9 cellular contexts compared by ENCODE assay signal in genomic region chr3:105798381-105798934, GRCh38.
A peak's percentile ranks its signal among the peaks of the same experiment; 100 is the strongest.
DNase-seq lines count a peak whose midpoint lies in the region; ATAC-seq lines count a peak whose summit lies in the region.
"Had no signal": no experiment of that assay in that cellular context is flagged by ENCODE, and none has a peak within 500 bp of the region (broad histone marks: within the 10 kb centered on the region; RNA-seq: fewer than 3 reads in every experiment).

No MANE protein-coding gene starts in this region.

- H3K27ac Mint-ChIP-seq in CD8-positive, alpha-beta memory T cell, result peak overlapping the region in 7 of 8 donors; percentile 4 to 72 (median 64)
- peak overlapping the region; percentile 85 for H3K27ac Mint-ChIP-seq in activated naive CD8-positive, alpha-beta T cell

- H3K9me3 ChIP-seq in CD8-positive, alpha-beta memory T cell (ENCODE audit: low read length), result no peaks in the 10 kb centered on the region
- H3K9me3 ChIP-seq: thoracic aorta had no signal

- no peak overlapping the region for H3K4me3 ChIP-seq in CD8-positive, alpha-beta memory T cell (ENCODE audit: low read length)
- H3K4me3 ChIP-seq: thoracic aorta had no signal

- POLR2A ChIA-PET in CD8-positive, alpha-beta memory T cell (lab: Charles Lee), result no interaction called here

- H3K4me3 Mint-ChIP-seq in CD8-positive, alpha-beta memory T cell, result peak overlapping the region in 6 of 7 donors; percentile 9 to 73 (median 34)
- peak overlapping the region; percentile 6 for H3K4me3 Mint-ChIP-seq in activated naive CD8-positive, alpha-beta T cell

- no peaks in the 10 kb centered on the region for H3K27me3 Mint-ChIP-seq in CD8-positive, alpha-beta memory T cell
- no peaks in the 10 kb centered on the region for H3K27me3 Mint-ChIP-seq in activated naive CD8-positive, alpha-beta T cell

- CTCF ChIA-PET in CD8-positive, alpha-beta memory T cell (lab: Charles Lee), result no interaction called here

- peak; percentile 79 for ATAC-seq in GM19468 (IDR thresholded peaks at IDR 0.05; ENCODE audit: extremely low read depth, unreplicated experiment)
- ATAC-seq in HG03457 (IDR thresholded peaks at IDR 0.05; ENCODE audit: unreplicated experiment), result peak; percentile 86

- DNase-seq in CD8-positive, alpha-beta memory T cell, result peak in 2 of 5 donors; percentile 11 to 14
- DNase-seq in NCI-H2196 treated with DMSO at 0.1 percent for 48 hours (lab: John Stamatoyannopoulos, UW; ENCODE audit: unreplicated experiment) (no peak), cerebellar nuclear complex (lab: John Stamatoyannopoulos, UW) (no peak), NCI-H2107 treated with DMSO at 0.1 percent for 48 hours (lab: John Stamatoyannopoulos, UW; ENCODE audit: unreplicated experiment) (no peak)
- no peak for DNase-seq in stimulated activated CD8-positive, alpha-beta memory T cell treated with anti-CD3 and anti-CD28 coated beads, Interleukin-4, amount 100 ng/mL, for 48 hours

- no peak overlapping the region for H3K27ac ChIP-seq in CD8-positive, alpha-beta memory T cell (ENCODE audit: low read depth, low read length)
- H3K27ac ChIP-seq: thoracic aorta had no signal

- peaks cover 45% of the 10 kb centered on the region for H3K4me1 ChIP-seq in CD8-positive, alpha-beta memory T cell (ENCODE audit: insufficient read depth, low read length)

- no peaks in the 10 kb centered on the region for H3K9me3 Mint-ChIP-seq in CD8-positive, alpha-beta memory T cell
- H3K9me3 Mint-ChIP-seq in activated naive CD8-positive, alpha-beta T cell (ENCODE audit: low read depth), result no peaks in the 10 kb centered on the region

- H3K36me3 Mint-ChIP-seq in CD8-positive, alpha-beta memory T cell, result peaks cover 15 to 36% (median 20%) of the 10 kb centered on the region in 3 donors
- peaks cover 32% of the 10 kb centered on the region for H3K36me3 Mint-ChIP-seq in activated naive CD8-positive, alpha-beta T cell

- H3K27me3 ChIP-seq in CD8-positive, alpha-beta memory T cell (ENCODE audit: insufficient read depth, low read length, poor library complexity, severe bottlenecking), result no peaks in the 10 kb centered on the region

- no peaks in the 10 kb centered on the region for H3K36me3 ChIP-seq in CD8-positive, alpha-beta memory T cell (ENCODE audit: insufficient read depth, low read length)
- H3K36me3 ChIP-seq: thoracic aorta had no signal

- peaks cover 83 to 98% (median 97%) of the 10 kb centered on the region in 3 donors for H3K4me1 Mint-ChIP-seq in CD8-positive, alpha-beta memory T cell
- peaks cover 86% of the 10 kb centered on the region for H3K4me1 Mint-ChIP-seq in activated naive CD8-positive, alpha-beta T cell (ENCODE audit: low read depth)
